15 cellular contexts compared by ENCODE assay signal in the genomic region with DNA sequence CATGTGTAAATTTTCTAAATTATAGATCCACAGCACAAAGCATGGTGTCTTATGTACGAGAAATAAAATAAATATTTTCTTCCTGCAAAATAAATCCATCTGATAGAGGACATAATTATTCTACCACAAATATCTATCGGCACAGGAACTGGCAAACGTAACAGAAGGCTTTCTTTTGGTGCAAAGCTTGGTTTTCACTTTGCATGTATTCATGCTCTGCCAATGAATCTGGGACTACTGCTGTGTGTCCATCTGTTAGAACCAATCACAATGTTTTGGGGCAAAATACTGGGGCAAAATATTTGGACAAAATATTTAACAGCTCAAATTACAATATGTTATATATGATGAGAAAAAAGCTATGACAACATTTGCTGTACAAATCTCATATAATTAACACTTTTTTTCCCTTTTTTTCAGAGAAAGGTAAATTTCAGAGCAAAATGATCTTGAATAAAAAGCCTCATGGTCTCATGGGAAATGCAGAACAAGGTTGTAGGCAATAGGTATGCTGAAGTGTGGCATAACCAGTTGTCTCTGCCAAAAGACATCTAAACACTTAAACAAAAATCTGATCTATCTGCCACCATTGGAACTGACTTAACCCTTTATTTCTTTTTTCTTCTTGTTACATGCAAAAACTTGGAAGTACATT.
DNase-seq lines count a peak whose midpoint lies in the region; FAIRE-seq and TF ChIP-seq lines count a peak whose summit lies in the region.
"Had no signal": no experiment of that assay in that cellular context is flagged by ENCODE, and none has a peak within 500 bp of the region (broad histone marks: within the 10 kb centered on the region; RNA-seq: fewer than 3 reads in every experiment).

No MANE protein-coding gene starts in this region.

- no peak overlapping the region for H3K18ac ChIP-seq in H1 (ENCODE audit: extremely low read depth, low read length)

- CTCF ChIA-PET in H1 (lab: Charles Lee; ENCODE audit: partially characterized antibody), result interaction anchor here (1.2 to 1.5 kb wide), 2 partner anchors 10 to 35 kb away, joined by 3 to 4 read pairs; no protein-coding TSS in a partner anchor

- no peak overlapping the region for H3K4ac ChIP-seq in H1 (replicated peaks; ENCODE audit: insufficient read length, low read depth, low read length)

- TF ChIP-seq CTCF in H1 (IDR thresholded peaks at IDR 0.05; ENCODE audit: control extremely low read depth in 1 of 3, insufficient read depth in 1 of 3, low read depth in 1 of 3, low read length in 3 of 3), result no peak

- no peak overlapping the region for H3K27ac ChIP-seq in H1 (ENCODE audit: low read depth, low read length)

- TF ChIP-seq RAD21 in H1 (IDR thresholded peaks at IDR 0.05 in 1 of 2, conservative IDR thresholded peaks at IDR 0.05 in 1 of 2; ENCODE audit: low read depth in 2 of 2, low read length in 2 of 2), result no peak

- H2BK5ac ChIP-seq in H1 (ENCODE audit: low read depth, low read length), result no peak overlapping the region

- TF ChIP-seq EP300 in H1 (IDR thresholded peaks at IDR 0.05; ENCODE audit: borderline replicate concordance in 1 of 2, low read depth in 2 of 2, low read length in 2 of 2), result no peak

- no peak overlapping the region for H4K5ac ChIP-seq in H1 (ENCODE audit: insufficient read length, low read depth, low read length)

- intact Hi-C loops in posterior cingulate gyrus (cut with DNase I), result no loop called here

- in situ Hi-C loops in G401 (cut with HindIII; ENCODE audit: low sequenced_read_pairs), result no loop called here

- TF ChIP-seq POLR2A in H1 (IDR thresholded peaks at IDR 0.05; ENCODE audit: control extremely low read depth in 1 of 2, low read depth in 2 of 2, low read length in 2 of 2), result no peak

- 96% methylated on average over 3 of the region's 3 CpGs; no CpG with 5 or more reads in 1 of the 2 experiments for WGBS in H1 (ENCODE audit: extremely low coverage in 1 of 2, insufficient coverage in 1 of 2, insufficient read length in 1 of 2, insufficient replicate concordance in 2 of 2, low coverage in 1 of 2, low lambda C conversion rate in 2 of 2, missing lambda C conversion rate in 1 of 2), 2 experiments

- H3K14ac ChIP-seq in H1 (ENCODE audit: insufficient read length), result no peak overlapping the region

- H4K8ac ChIP-seq in H1 (ENCODE audit: extremely low read depth, insufficient read depth, low read length), result no peak overlapping the region

- no peaks in the 10 kb centered on the region for H3K9me3 ChIP-seq in H1 (ENCODE audit: insufficient read depth in 2 of 2, low read depth in 1 of 2, low read length in 1 of 2)
- H3K9me3 ChIP-seq: Caco-2 had no signal

- H3K9ac ChIP-seq in H1 (replicated peaks in 1 of 4; ENCODE audit: extremely low read depth in 1 of 4, low read depth in 3 of 4, low read length in 3 of 4), result no peak overlapping the region

- H2BK120ac ChIP-seq in H1 (replicated peaks; ENCODE audit: low read depth, low read length), result no peak overlapping the region

- peaks cover 0 to 3% (median 0%) of the 10 kb centered on the region in 4 experiments; a peak in 1 of 7 replicates for H3K4me1 ChIP-seq in H1 (replicated peaks in 1 of 4; ENCODE audit: control insufficient read depth in 3 of 4, insufficient read depth in 4 of 4, low read length in 3 of 4)
- H3K4me1 ChIP-seq: Caco-2 had no signal

- no peak overlapping the region for H4K91ac ChIP-seq in H1 (replicated peaks; ENCODE audit: insufficient read length, low read length)

- no peaks in the 10 kb centered on the region; the same call in 1 of the 2 replicates for H3K23me2 ChIP-seq in H1 (ENCODE audit: low read depth, low read length)

- no peak overlapping the region for H2AK5ac ChIP-seq in H1 (ENCODE audit: low read depth, low read length)

- DNase-seq in G401 (ENCODE audit: low spot score) (peak; percentile 86), NCI-H446 (lab: John Stamatoyannopoulos, UW) (peak; percentile 18 to 72), cerebellar cortex (ENCODE audit: low spot score) (peak; percentile 84), H1 (ENCODE audit: low read depth in 1 of 2, low spot score in 2 of 2) (no peak), posterior cingulate gyrus (no peak), NCI-H524 (lab: John Stamatoyannopoulos, UW) (no peak)
- DNase-seq: Caco-2; CD8-positive, alpha-beta T cell; DND-41; GDM1; HCEC 1CT had no signal

- H2AFZ ChIP-seq in H1 (ENCODE audit: low read length), result 0 out of 2 replicates have a peak overlapping the region, but pooled peaks have one; percentile 23
- H2AFZ ChIP-seq: GM23338 had no signal

- no peak overlapping the region for H3K4me3 ChIP-seq in H1 (ENCODE audit: extremely low read depth in 1 of 4, insufficient read depth in 2 of 4, low read depth in 3 of 4, low read length in 4 of 4)
- H3K4me3 ChIP-seq: GM12878, GM23338 had no signal

- H3K4me2 ChIP-seq in H1 (ENCODE audit: insufficient read depth in 1 of 2, low read depth in 2 of 2, low read length in 2 of 2), result no peak overlapping the region
- H3K4me2 ChIP-seq: GM23338 had no signal

- POLR2A ChIA-PET in H1 (lab: Charles Lee; ENCODE audit: partially characterized antibody), result no interaction called here

- no peak overlapping the region for H3K23ac ChIP-seq in H1 (ENCODE audit: insufficient read length)

- no peaks in the 10 kb centered on the region for H3K79me1 ChIP-seq in H1 (ENCODE audit: low read depth, low read length)

- H4K20me1 ChIP-seq in H1 (replicated peaks in 1 of 2; ENCODE audit: control insufficient read depth in 1 of 2, insufficient read depth in 2 of 2, low read length in 2 of 2), result no peaks in the 10 kb centered on the region

- FAIRE-seq in H1 (lab: Jason Lieb, UNC), result no peak
- FAIRE-seq: GM12878, GM19239, H54 had no signal

- no peak overlapping the region for H2BK12ac ChIP-seq in H1 (ENCODE audit: low read depth, low read length)

- H2BK15ac ChIP-seq in H1 (ENCODE audit: low read length), result no peak overlapping the region

- no peaks in the 10 kb centered on the region for H3K79me2 ChIP-seq in H1 (ENCODE audit: control insufficient read depth in 1 of 2, insufficient read depth in 2 of 2, low read length in 2 of 2)

- H2BK20ac ChIP-seq in H1 (ENCODE audit: low read length), result no peak overlapping the region

- H3K36me3 ChIP-seq in H1 (ENCODE audit: control insufficient read depth in 2 of 4, insufficient read depth in 4 of 4, low read length in 3 of 4), result no peaks in the 10 kb centered on the region

- no peaks in the 10 kb centered on the region for H3K27me3 ChIP-seq in H1 (replicated peaks in 1 of 4; ENCODE audit: control insufficient read depth in 3 of 4, extremely low read depth in 1 of 4, insufficient read depth in 3 of 4, low read length in 3 of 4)

- H3K56ac ChIP-seq in H1 (replicated peaks; ENCODE audit: insufficient read length, low read depth, low read length), result no peak overlapping the region

TF ChIP-seq in H1, 55 proteins besides CTCF, POLR2A, EP300 and RAD21:
- no peak for TF ChIP-seq YY1 (IDR thresholded peaks at IDR 0.05; ENCODE audit: low read depth, low read length)
- TF ChIP-seq EGR1 (IDR thresholded peaks at IDR 0.05; ENCODE audit: borderline replicate concordance, low read depth, low read length), result no peak
- no peak for TF ChIP-seq CHD1 (IDR thresholded peaks at IDR 0.05; ENCODE audit: low read depth, low read length)
- TF ChIP-seq ATF3 (IDR thresholded peaks at IDR 0.05; ENCODE audit: insufficient read depth, low read depth, low read length), result no peak
- TF ChIP-seq ZNF274 (IDR thresholded peaks at IDR 0.05; ENCODE audit: borderline replicate concordance, extremely low read depth, low read length), result no peak
- TF ChIP-seq BRCA1 (IDR thresholded peaks at IDR 0.05; ENCODE audit: low read depth, low read length), result no peak
- TF ChIP-seq POU5F1 (IDR thresholded peaks at IDR 0.05; ENCODE audit: low read depth, low read length), result no peak
- no peak for TF ChIP-seq RFX5 (IDR thresholded peaks at IDR 0.05; ENCODE audit: borderline replicate concordance, low read depth, low read length)
- TF ChIP-seq EZH2 (IDR thresholded peaks at IDR 0.05; ENCODE audit: low read depth, low read length, severe bottlenecking), result no peak
- no peak for TF ChIP-seq GABPA (IDR thresholded peaks at IDR 0.05; ENCODE audit: borderline replicate concordance, insufficient read depth, low read length)
- TF ChIP-seq RBBP5 (IDR thresholded peaks at IDR 0.05; ENCODE audit: borderline replicate concordance, low read depth, low read length), result no peak
- TF ChIP-seq TBP (IDR thresholded peaks at IDR 0.05; ENCODE audit: low read depth, low read length), result no peak
- no peak for TF ChIP-seq CREB1 (IDR thresholded peaks at IDR 0.05)
- TF ChIP-seq KDM5A (IDR thresholded peaks at IDR 0.05; ENCODE audit: low read length), result no peak
- TF ChIP-seq SRF (IDR thresholded peaks at IDR 0.05; ENCODE audit: low read depth, low read length), result no peak
- TF ChIP-seq SP4 (IDR thresholded peaks at IDR 0.05; ENCODE audit: low read length), result no peak
- TF ChIP-seq SIN3A (conservative IDR thresholded peaks at IDR 0.05 in 1 of 2, IDR thresholded peaks at IDR 0.05 in 1 of 2; ENCODE audit: low read depth in 1 of 2, low read length in 2 of 2), result no peak
- no peak for TF ChIP-seq TAF1 (IDR thresholded peaks at IDR 0.05; ENCODE audit: low read depth, low read length)

Comparison
In these comparisons a context has a peak if more than half of its experiments do, and no peak if none do; other contexts are left out.
1. DNase-seq: peak in G401 (single experiment), NCI-H446 (2 of 2) and cerebellar cortex (single experiment); none in H1 (0 of 2), posterior cingulate gyrus (0 of 10) and NCI-H524 (0 of 2).